In the genomic region with DNA sequence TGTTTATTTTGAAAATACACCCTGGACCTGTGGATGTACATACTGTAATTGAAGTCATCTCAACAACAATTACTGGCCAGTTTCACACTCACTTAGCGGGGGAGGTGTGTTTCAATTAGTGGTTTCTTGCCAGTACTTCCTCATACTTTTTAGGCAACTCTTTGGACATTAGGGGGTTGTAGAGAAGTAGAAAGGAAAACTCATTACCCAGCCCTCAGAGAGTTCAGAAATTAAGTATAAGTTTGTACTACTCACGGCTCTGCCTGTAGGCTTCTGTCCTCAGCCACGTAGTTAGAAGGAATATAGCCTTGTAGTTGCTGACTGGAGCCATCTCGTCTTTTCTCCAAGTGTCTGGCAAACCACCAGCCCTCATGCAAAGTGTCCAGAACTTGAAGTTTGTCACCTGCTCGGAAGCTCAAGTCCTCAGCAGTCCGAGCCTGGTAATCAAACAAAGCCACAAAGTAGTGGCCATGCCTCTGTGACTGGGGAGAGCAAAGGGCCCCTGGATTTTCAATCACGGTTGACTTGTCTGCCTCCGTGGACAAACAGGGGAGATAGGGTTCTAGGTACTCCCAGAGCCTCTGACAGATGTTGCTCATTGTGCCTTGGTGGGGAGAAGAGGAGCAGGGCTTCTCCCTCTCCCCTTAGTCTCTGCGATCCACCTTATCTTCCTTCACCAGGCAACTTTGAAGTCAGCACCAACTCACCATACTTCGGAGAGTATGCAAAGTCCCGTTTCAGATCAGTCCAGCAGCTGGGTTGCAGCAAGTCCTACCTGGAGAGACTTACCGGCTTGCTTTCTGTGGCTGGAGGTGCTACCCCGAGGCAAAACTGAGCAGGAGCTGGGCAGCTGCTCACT, we compare ENCODE assay signal across 9 cellular contexts. TPM values are rescaled to one million over a fixed set of nuclear protein-coding genes. Genes with fewer than 3 reads are reported as not detected.
DNase-seq lines count a peak whose midpoint lies in the region; ATAC-seq, FAIRE-seq and TF ChIP-seq lines count a peak whose summit lies in the region.
"Had no signal": no experiment of that assay in that cellular context is flagged by ENCODE, and none has a peak within 500 bp of the region (broad histone marks: within the 10 kb centered on the region; RNA-seq: fewer than 3 reads in every experiment).

No MANE protein-coding gene starts in this region.

- WGBS in HepG2 (ENCODE audit: low lambda C conversion rate), result 3% methylated on average over 12 of the region's 13 CpGs

- no peak for TF ChIP-seq EP300 in HepG2 (IDR thresholded peaks at IDR 0.05; ENCODE audit: low read depth in 2 of 2, low read length in 2 of 2)
- no peak for TF ChIP-seq EP300 in HepG2 (CRISPR knock-in tag; IDR thresholded peaks at IDR 0.05; ENCODE audit: borderline replicate concordance)

- CTCF ChIA-PET in HepG2 (lab: Yijun Ruan, JAX; ENCODE audit: low intra/inter-chr PET ratio, low total read pairs), result interaction anchor here (1.2 kb wide), 1 partner anchor 49 kb away, joined by 3 read pairs; no protein-coding TSS in a partner anchor

- DNase-seq in SKM-1 treated with dmso at 0.1 percent for 144 hours (lab: John Stamatoyannopoulos, UW; ENCODE audit: unreplicated experiment) (peak; percentile 58), HepG2 (ENCODE audit: low spot score) (peak; percentile 42), anterior cingulate cortex (lab: John Stamatoyannopoulos, UW) (no peak), ecto neural progenitor cell (ENCODE audit: low spot score) (no peak), GM10266 (ENCODE audit: extremely low spot score) (no peak)

- ATAC-seq in GM19025 (IDR thresholded peaks at IDR 0.05; ENCODE audit: low read depth, unreplicated experiment) (peak; percentile 54), HG03066 (IDR thresholded peaks at IDR 0.05; ENCODE audit: low read depth, unreplicated experiment) (peak; percentile 81), HepG2 (peak; percentile 74)
- no peak for ATAC-seq in activated CD4-positive, CD25-positive, alpha-beta regulatory T cell treated with anti-CD3 and anti-CD28 coated beads, Interleukin-2, amount 50 U/mL, for 24 hours

- H3K4me3 ChIP-seq in HepG2 (replicated peaks in 1 of 3; ENCODE audit: insufficient read depth in 1 of 3, low read depth in 2 of 3, low read length in 3 of 3), result peak overlapping the region; percentile 74 to 90 (median 88)

- TF ChIP-seq CTCF in HepG2 (CRISPR knock-in tag; IDR thresholded peaks at IDR 0.05), result no peak
- TF ChIP-seq CTCF in GM10266 (IDR thresholded peaks at IDR 0.05; ENCODE audit: control insufficient read depth, insufficient read depth, low read depth, missing control alignments), result no peak

- no peaks in the 10 kb centered on the region for H3K9me3 ChIP-seq in HepG2 (ENCODE audit: low read length)

- H4K20me1 ChIP-seq in HepG2 (ENCODE audit: insufficient read depth, low read length), result peaks cover 5% of the 10 kb centered on the region; the same call in 1 of the 2 replicates

- H3K27ac ChIP-seq in HepG2 (ENCODE audit: extremely low read length, insufficient read depth, low read length), result peak overlapping the region; percentile 87

- no peaks in the 10 kb centered on the region; a peak in 1 of 5 replicates for H3K27me3 ChIP-seq in HepG2 (ENCODE audit: control insufficient read depth in 1 of 2, insufficient read depth in 2 of 2, low read length in 2 of 2)

- in situ Hi-C loops in HepG2 (cut with HindIII; ENCODE audit: extremely low pct_ligation_motif_present, low pct_unique_long_range_greater_than_20kb), result no loop called here

- TF ChIP-seq POLR2A in HepG2 (IDR thresholded peaks at IDR 0.05; ENCODE audit: insufficient read depth in 1 of 2, low read depth in 2 of 2, low read length in 2 of 2), result no peak; a peak in 1 of 4 replicates

- TF ChIP-seq RAD21 in HepG2 (CRISPR knock-in tag; IDR thresholded peaks at IDR 0.05), result no peak

- FAIRE-seq in HepG2 (lab: Jason Lieb, UNC), result no peak

- H3K36me3 ChIP-seq in HepG2 (replicated peaks in 1 of 2; ENCODE audit: control insufficient read depth in 1 of 2, insufficient read depth in 2 of 2, low read length in 2 of 2), result no peaks in the 10 kb centered on the region

- peaks cover 44% of the 10 kb centered on the region for H3K4me1 ChIP-seq in HepG2 (ENCODE audit: insufficient read depth, low read length)

- POLR2A ChIA-PET in HepG2 (lab: Yijun Ruan, JAX), result interaction anchor here (0.6 to 2.7 kb wide), 15 partner anchors 8 to 220 kb away, joined by 3 to 51 read pairs (median 6); partner anchors contain the start of genes NT5DC1 and TSPYL1

- H3K9ac ChIP-seq in HepG2 (ENCODE audit: insufficient read depth, low read depth, low read length), result peak overlapping the region; percentile 85

- BruUV-seq in HepG2 (replicated peaks; lab: Mats Ljungman, UMichigan), result TSS peak; percentile 77

- H2AFZ ChIP-seq in HepG2 (ENCODE audit: low read length), result peak overlapping the region; percentile 97

- H3K4me2 ChIP-seq in HepG2 (ENCODE audit: low read depth, low read length), result peak overlapping the region; percentile 87

- H3K79me2 ChIP-seq in HepG2 (ENCODE audit: insufficient read depth, low read length), result peaks cover 51% of the 10 kb centered on the region

- intact Hi-C loops in HepG2 (cut with micrococcal nuclease; ENCODE audit: unreplicated experiment), result loop anchor here (1.0 kb wide), 2 partner anchors 37 to 49 kb away; no protein-coding TSS in a partner anchor

RNA-seq across cellular contexts. Expression of gene FRK, which starts 0.7 kb away (rescaled TPM):
- 2.9 and 4.5 TPM in 2 replicates for total RNA-seq in HepG2 (2016; rRNA removed; fragmentation: Illumina TruSeq; extraction: Trizol)
- 0.51 and 0.62 TPM in 2 replicates for total RNA-seq in HepG2 (2016; cell fraction: cytosol; rRNA removed; fragmentation: Illumina TruSeq; extraction: Trizol; ENCODE audit: low read depth)
- total RNA-seq in HepG2 (2016; cell fraction: insoluble cytoplasmic fraction; rRNA removed; fragmentation: Illumina TruSeq; extraction: Trizol), result 2.9 and 4.1 TPM in 2 replicates
- total RNA-seq in HepG2 (2016; cell fraction: membrane; rRNA removed; fragmentation: Illumina TruSeq; extraction: Trizol), result 0.86 and 0.93 TPM in 2 replicates
- total RNA-seq in HepG2 (2016; cell fraction: nucleus; rRNA removed; fragmentation: Illumina TruSeq; extraction: Trizol), result 6.1 and 6.5 TPM in 2 replicates
- polyA plus RNA-seq in HepG2 (2011; rRNA removed), result 1.3 and 1.5 TPM in 2 replicates
- 0.56 and 1.2 TPM in 2 replicates for polyA plus RNA-seq in HepG2 (2011; cell fraction: cytosol; rRNA removed)
- 1.7 and 2.6 TPM in 2 replicates for polyA plus RNA-seq in HepG2 (2011; cell fraction: nucleus; rRNA removed)
- 0.65 and 0.80 TPM in 2 replicates for polyA plus RNA-seq in HepG2 (2012)
- 0.08 and 0.10 TPM in 2 replicates for polyA plus RNA-seq in HepG2 (2016; cell fraction: cytosol; fragmentation: Illumina TruSeq; extraction: Trizol; ENCODE audit: low read depth)
- 1.7 and 1.9 TPM in 2 replicates for polyA plus RNA-seq in HepG2 (2016; cell fraction: insoluble cytoplasmic fraction; fragmentation: Illumina TruSeq; extraction: Trizol; ENCODE audit: low read depth)
- polyA plus RNA-seq in HepG2 (2016; cell fraction: membrane; fragmentation: Illumina TruSeq; extraction: Trizol; ENCODE audit: low read depth), result 0.18 and 0.27 TPM in 2 replicates
- polyA plus RNA-seq in HepG2 (2016; cell fraction: nucleus; fragmentation: Illumina TruSeq; extraction: Trizol; ENCODE audit: insufficient read depth, low read depth), result 2.1 and 2.6 TPM in 2 replicates
- 5.6 and 8.1 TPM in 2 replicates for polyA minus RNA-seq in HepG2 (2011; rRNA and poly(A)+ RNA removed; ENCODE audit: low replicate concordance)
- polyA minus RNA-seq in HepG2 (2011; cell fraction: cytosol; rRNA and poly(A)+ RNA removed), result 2.5 and 3.6 TPM in 2 replicates
- polyA minus RNA-seq in HepG2 (2011; cell fraction: nucleus; rRNA and poly(A)+ RNA removed), result 16.5 and 22.3 TPM in 2 replicates
- polyA plus RNA-seq: neural cell had no signal

RNA-seq across cellular contexts. Expression of gene NT5DC1, which starts 40.7 kb away (rescaled TPM):
- 56.1 and 90.6 TPM in 2 replicates for total RNA-seq in HepG2 (2016; rRNA removed; fragmentation: Illumina TruSeq; extraction: Trizol)
- 7.3 and 12.5 TPM in 2 replicates for total RNA-seq in HepG2 (2016; cell fraction: cytosol; rRNA removed; fragmentation: Illumina TruSeq; extraction: Trizol; ENCODE audit: low read depth)
- 54.8 and 88.2 TPM in 2 replicates for total RNA-seq in HepG2 (2016; cell fraction: insoluble cytoplasmic fraction; rRNA removed; fragmentation: Illumina TruSeq; extraction: Trizol)
- total RNA-seq in HepG2 (2016; cell fraction: membrane; rRNA removed; fragmentation: Illumina TruSeq; extraction: Trizol), result 25.6 and 27.4 TPM in 2 replicates
- total RNA-seq in HepG2 (2016; cell fraction: nucleus; rRNA removed; fragmentation: Illumina TruSeq; extraction: Trizol), result 46.5 and 53.8 TPM in 2 replicates
- polyA plus RNA-seq in HepG2 (2011; rRNA removed), result 22.1 and 27.0 TPM in 2 replicates
- 22.4 and 23.3 TPM in 2 replicates for polyA plus RNA-seq in HepG2 (2011; cell fraction: cytosol; rRNA removed)
- polyA plus RNA-seq in HepG2 (2011; cell fraction: nucleus; rRNA removed), result 10.3 and 13.1 TPM in 2 replicates
- 28.1 and 28.8 TPM in 2 replicates for polyA plus RNA-seq in HepG2 (2012)
- 12.1 and 12.5 TPM in 2 replicates for polyA plus RNA-seq in HepG2 (2016; cell fraction: cytosol; fragmentation: Illumina TruSeq; extraction: Trizol; ENCODE audit: low read depth)
- 81.9 and 84.6 TPM in 2 replicates for polyA plus RNA-seq in HepG2 (2016; cell fraction: insoluble cytoplasmic fraction; fragmentation: Illumina TruSeq; extraction: Trizol; ENCODE audit: low read depth)
- 21.3 and 21.5 TPM in 2 replicates for polyA plus RNA-seq in HepG2 (2016; cell fraction: membrane; fragmentation: Illumina TruSeq; extraction: Trizol; ENCODE audit: low read depth)
- 34.4 and 35.2 TPM in 2 replicates for polyA plus RNA-seq in HepG2 (2016; cell fraction: nucleus; fragmentation: Illumina TruSeq; extraction: Trizol; ENCODE audit: insufficient read depth, low read depth)
- polyA minus RNA-seq in HepG2 (2011; rRNA and poly(A)+ RNA removed; ENCODE audit: low replicate concordance), result 22.3 and 35.3 TPM in 2 replicates
- 38.6 and 39.5 TPM in 2 replicates for polyA minus RNA-seq in HepG2 (2011; cell fraction: cytosol; rRNA and poly(A)+ RNA removed)
- polyA minus RNA-seq in HepG2 (2011; cell fraction: nucleus; rRNA and poly(A)+ RNA removed), result 40.2 and 44.4 TPM in 2 replicates

Comparison
In these comparisons a context has a peak if more than half of its experiments do, and no peak if none do; other contexts are left out.
1. ATAC-seq: peak in GM19025 (single experiment), HG03066 (single experiment) and HepG2 (single experiment); none in activated CD4-positive, CD25-positive, alpha-beta regulatory T cell treated with anti-CD3 and anti-CD28 coated beads, Interleukin-2, amount 50 U/mL, for 24 hours (0 of 2).
2. DNase-seq: peak in SKM-1 treated with dmso at 0.1 percent for 144 hours (single experiment) and HepG2 (single experiment); none in anterior cingulate cortex (0 of 58), ecto neural progenitor cell (single experiment) and GM10266 (single experiment).